ENCODE assay signal across 12 cellular contexts in genomic region chr17:56785997-56786680, GRCh38. TPM values are rescaled to one million over a fixed set of nuclear protein-coding genes. Genes with fewer than 3 reads are reported as not detected.
DNase-seq lines count a peak whose midpoint lies in the region; ATAC-seq lines count a peak whose summit lies in the region.
"Had no signal": no experiment of that assay in that cellular context is flagged by ENCODE, and none has a peak within 500 bp of the region (broad histone marks: within the 10 kb centered on the region; RNA-seq: fewer than 3 reads in every experiment).

No MANE protein-coding gene starts in this region.

- 94% methylated on average over 8 of the region's 9 CpGs for WGBS in mesenchymal stem cell
- WGBS in neuronal stem cell (ENCODE audit: extremely low coverage in 2 of 2, insufficient read length in 2 of 2, insufficient replicate concordance in 1 of 2), 2 donors: no CpG with 5 or more reads among the region's 9 CpGs

- H2AFZ ChIP-seq in mesenchymal stem cell (ENCODE audit: low read depth, low read length) (no peak overlapping the region), neuronal stem cell (ENCODE audit: low read length) (no peak overlapping the region)

- H3K27me3 ChIP-seq in mesenchymal stem cell (ENCODE audit: control insufficient read depth in 1 of 2, insufficient read depth in 1 of 2, low read length in 2 of 2): peaks cover 0 to 13% of the 10 kb centered on the region in 2 experiments
- H3K27me3 ChIP-seq in neuronal stem cell (ENCODE audit: control insufficient read depth in 3 of 3, insufficient read depth in 3 of 3, low read depth in 1 of 3, low read length in 3 of 3): peaks cover 0 to 37% (median 2%) of the 10 kb centered on the region in 3 experiments
- H3K27me3 ChIP-seq: thyroid gland had no signal

- H3K14ac ChIP-seq in mesenchymal stem cell (ENCODE audit: low read length in 2 of 2): peak overlapping the region in 1 of 2 experiments; percentile 68
- H3K14ac ChIP-seq in neuronal stem cell (ENCODE audit: low read length): no peak overlapping the region

- H2BK120ac ChIP-seq in mesenchymal stem cell (ENCODE audit: low read depth, low read length) (peak overlapping the region; percentile 64), neuronal stem cell (ENCODE audit: low read depth, low read length) (no peak overlapping the region)

- H3K23ac ChIP-seq in mesenchymal stem cell (ENCODE audit: low read length in 2 of 2) (no peak overlapping the region), neuronal stem cell (ENCODE audit: low read depth, low read length, poor library complexity) (no peak overlapping the region)

- peak overlapping the region; percentile 79 for H4K91ac ChIP-seq in mesenchymal stem cell (ENCODE audit: low read length)
- no peak overlapping the region for H4K91ac ChIP-seq in neuronal stem cell (ENCODE audit: low read depth, low read length, poor library complexity)

- H4K8ac ChIP-seq in mesenchymal stem cell (ENCODE audit: low read length) (peak overlapping the region; percentile 67), neuronal stem cell (ENCODE audit: low read depth, low read length) (no peak overlapping the region)

- H3K18ac ChIP-seq in mesenchymal stem cell (ENCODE audit: low read depth in 1 of 2, low read length in 2 of 2): peak overlapping the region; percentile 89 to 96
- no peak overlapping the region for H3K18ac ChIP-seq in neuronal stem cell (ENCODE audit: low read length)

- H3K4me1 Mint-ChIP-seq in activated CD4-positive, alpha-beta T cell treated with anti-CD3 and anti-CD28 coated beads for 36 hours: peaks cover 34% of the 10 kb centered on the region

- peak overlapping the region; percentile 97 for H3K27ac Mint-ChIP-seq in activated CD4-positive, alpha-beta T cell treated with anti-CD3 and anti-CD28 coated beads for 36 hours
- H3K27ac Mint-ChIP-seq in activated naive CD4-positive, alpha-beta T cell treated with anti-CD3 and anti-CD28 coated beads, Interleukin-2, amount 50 U/mL, for 72 hours: peak overlapping the region; percentile 85 to 95

- peaks cover 1% of the 10 kb centered on the region for H3K27me3 Mint-ChIP-seq in activated CD4-positive, alpha-beta T cell treated with anti-CD3 and anti-CD28 coated beads for 36 hours

- DNase-seq in activated CD4-positive, alpha-beta T cell treated with anti-CD3 and anti-CD28 coated beads for 36 hours: no peak
- no peak for DNase-seq in activated CD4-positive, alpha-beta T cell treated with anti-CD3 and anti-CD28 coated beads for 1 hour
- DNase-seq in activated naive CD4-positive, alpha-beta T cell treated with anti-CD3 and anti-CD28 coated beads, Interleukin-2, amount 50 U/mL, for 72 hours (ENCODE audit: low spot score in 2 of 2): no peak
- DNase-seq in mesenchymal stem cell (no peak), NCI-H146 (lab: John Stamatoyannopoulos, UW) (no peak), neuronal stem cell (ENCODE audit: low spot score) (no peak)
- DNase-seq: left ventricle myocardium superior, NCI-H2107, SHP77 had no signal

- peak overlapping the region; percentile 76 for H2BK15ac ChIP-seq in mesenchymal stem cell (ENCODE audit: low read depth, poor library complexity, severe bottlenecking)
- H2BK15ac ChIP-seq in neuronal stem cell (ENCODE audit: low read length): no peak overlapping the region

- POLR2A ChIA-PET in activated CD4-positive, alpha-beta T cell treated with anti-CD3 and anti-CD28 coated beads for 36 hours (lab: Charles Lee): interaction anchor here (0.6 to 1.0 kb wide), 2 partner anchors 36 to 128 kb away, joined by 3 read pairs; partner anchors contain the start of gene TRIM25

- H3K4ac ChIP-seq in mesenchymal stem cell (ENCODE audit: low read depth in 1 of 2, low read length in 2 of 2): peak overlapping the region; percentile 35 to 71
- H3K4ac ChIP-seq in neuronal stem cell (ENCODE audit: low read length): no peak overlapping the region

- peak overlapping the region; percentile 13 for H3K4me3 Mint-ChIP-seq in activated CD4-positive, alpha-beta T cell treated with anti-CD3 and anti-CD28 coated beads for 36 hours

- intact Hi-C loops in activated CD4-positive, alpha-beta T cell treated with anti-CD3 and anti-CD28 coated beads for 36 hours (cut with DNase I, micrococcal nuclease): loop anchor here (2.0 to 10.0 kb wide), 6 partner anchors 47 to 1364 kb away; partner anchors contain the start of genes C17orf67 (in 1 of the 2) and MMD (in 1 of the 2)

- H2BK12ac ChIP-seq in mesenchymal stem cell (ENCODE audit: low read length in 2 of 2) (peak overlapping the region; percentile 75 to 97), neuronal stem cell (ENCODE audit: low read length) (no peak overlapping the region)

- CTCF ChIA-PET in activated CD4-positive, alpha-beta T cell treated with anti-CD3 and anti-CD28 coated beads for 36 hours (lab: Charles Lee): interaction anchor here (0.6 to 1.5 kb wide), 7 partner anchors 11 to 1221 kb away, joined by 3 to 5 read pairs (median 3); partner anchors contain the start of genes SCPEP1 and SRSF1

- H3K4me3 ChIP-seq in mesenchymal stem cell (ENCODE audit: insufficient read depth in 1 of 2, low read depth in 1 of 2, low read length in 2 of 2) (no peak overlapping the region), neuronal stem cell (ENCODE audit: low read length in 2 of 2) (no peak overlapping the region)
- H3K4me3 ChIP-seq: thyroid gland had no signal

- H3K9me3 ChIP-seq in KOPT-K1 (ENCODE audit: insufficient read depth, low read length, poor library complexity, severe bottlenecking): peaks cover 6% of the 10 kb centered on the region
- no peaks in the 10 kb centered on the region for H3K9me3 ChIP-seq in mesenchymal stem cell (ENCODE audit: control insufficient read depth, low read length)
- H3K9me3 ChIP-seq in neuronal stem cell (replicated peaks in 1 of 2; ENCODE audit: control insufficient read depth in 2 of 2, insufficient read depth in 1 of 2, low read depth in 1 of 2, low read length in 2 of 2): no peaks in the 10 kb centered on the region
- H3K9me3 ChIP-seq: thyroid gland had no signal

- no peak overlapping the region for H3K9ac ChIP-seq in mesenchymal stem cell (ENCODE audit: low read length)
- no peak overlapping the region for H3K9ac ChIP-seq in neuronal stem cell (ENCODE audit: low read depth, low read length, poor library complexity)

- H2BK5ac ChIP-seq in mesenchymal stem cell (ENCODE audit: low read depth, low read length, poor library complexity, severe bottlenecking) (peak overlapping the region; percentile 71), neuronal stem cell (ENCODE audit: low read length) (no peak overlapping the region)

- H3K36me3 ChIP-seq in KOPT-K1 (ENCODE audit: insufficient read depth, low read length): no peaks in the 10 kb centered on the region
- no peaks in the 10 kb centered on the region for H3K36me3 ChIP-seq in mesenchymal stem cell (ENCODE audit: control insufficient read depth in 1 of 2, insufficient read depth in 2 of 2, low read depth in 1 of 2, low read length in 2 of 2)
- H3K36me3 ChIP-seq in neuronal stem cell (replicated peaks in 1 of 2; ENCODE audit: control insufficient read depth in 2 of 2, insufficient read depth in 2 of 2, low read length in 2 of 2): no peaks in the 10 kb centered on the region
- H3K36me3 ChIP-seq: thyroid gland had no signal

- H3K4me1 ChIP-seq in mesenchymal stem cell (ENCODE audit: control insufficient read depth, insufficient read depth, low read depth, low read length): peaks cover 8% of the 10 kb centered on the region
- H3K4me1 ChIP-seq in neuronal stem cell (ENCODE audit: control insufficient read depth in 2 of 2, insufficient read depth in 1 of 2, low read depth in 1 of 2, low read length in 2 of 2): no peaks in the 10 kb centered on the region
- H3K4me1 ChIP-seq: thyroid gland had no signal

- H3K36me3 Mint-ChIP-seq in activated CD4-positive, alpha-beta T cell treated with anti-CD3 and anti-CD28 coated beads for 36 hours (ENCODE audit: low read depth): peaks cover 2% of the 10 kb centered on the region
- peaks cover 0 to 18% of the 10 kb centered on the region in 2 donors for H3K36me3 Mint-ChIP-seq in activated naive CD4-positive, alpha-beta T cell treated with anti-CD3 and anti-CD28 coated beads, Interleukin-2, amount 50 U/mL, for 72 hours

- H3K4me2 ChIP-seq in mesenchymal stem cell (ENCODE audit: low read length, poor library complexity, severe bottlenecking) (no peak overlapping the region), neuronal stem cell (ENCODE audit: insufficient read depth, low read length, poor library complexity, severe bottlenecking) (no peak overlapping the region)

- no peaks in the 10 kb centered on the region for H3K9me3 Mint-ChIP-seq in activated CD4-positive, alpha-beta T cell treated with anti-CD3 and anti-CD28 coated beads for 36 hours (ENCODE audit: low read depth)
- peaks cover 0 to 16% of the 10 kb centered on the region in 2 donors for H3K9me3 Mint-ChIP-seq in activated naive CD4-positive, alpha-beta T cell treated with anti-CD3 and anti-CD28 coated beads, Interleukin-2, amount 50 U/mL, for 72 hours

- H2AK5ac ChIP-seq in mesenchymal stem cell (ENCODE audit: low read length, severe bottlenecking) (peak overlapping the region; percentile 72), neuronal stem cell (ENCODE audit: low read depth, low read length) (no peak overlapping the region)

- H3K79me1 ChIP-seq in mesenchymal stem cell (replicated peaks; ENCODE audit: low read length, poor library complexity, severe bottlenecking): no peaks in the 10 kb centered on the region
- no peaks in the 10 kb centered on the region for H3K79me1 ChIP-seq in neuronal stem cell (ENCODE audit: low read depth, low read length)

- H3K27ac ChIP-seq in KOPT-K1 (ENCODE audit: low read depth, low read length, poor library complexity, severe bottlenecking): peak overlapping the region; percentile 31
- H3K27ac ChIP-seq in mesenchymal stem cell (ENCODE audit: low read length, poor library complexity, severe bottlenecking): peak overlapping the region; percentile 15
- no peak overlapping the region for H3K27ac ChIP-seq in neuronal stem cell (replicated peaks; ENCODE audit: low read length)

- ATAC-seq in activated CD4-positive, alpha-beta T cell treated with anti-CD3 and anti-CD28 coated beads for 36 hours: no peak
- no peak for ATAC-seq in activated naive CD4-positive, alpha-beta T cell treated with anti-CD3 and anti-CD28 coated beads, Interleukin-2, amount 50 U/mL, for 72 hours
- ATAC-seq in GM19452 (IDR thresholded peaks at IDR 0.05; ENCODE audit: unreplicated experiment): no peak

RNA-seq across cellular contexts. Expression of gene C17orf67, which starts 47.6 kb away (rescaled TPM):
- total RNA-seq in activated CD4-positive, alpha-beta T cell treated with anti-CD3 and anti-CD28 coated beads for 36 hours: 1 to 10 TPM; 4.0 to 5.0 TPM
- 1 to 10 TPM; 2.5 to 3.5 TPM for total RNA-seq in activated naive CD4-positive, alpha-beta T cell treated with anti-CD3 and anti-CD28 coated beads, Interleukin-2, amount 50 U/mL, for 72 hours
- polyA plus RNA-seq in mesenchymal stem cell (2013, experiment 1 of 2): 1.4 TPM
- polyA plus RNA-seq in mesenchymal stem cell (2013, experiment 2 of 2): 1.3 TPM
- polyA plus RNA-seq in neuronal stem cell (2013, experiment 1 of 2): 1.4 TPM
- 1.4 TPM for polyA plus RNA-seq in neuronal stem cell (2013, experiment 2 of 2)

RNA-seq across cellular contexts. Expression of gene DGKE, which starts 47.8 kb away (rescaled TPM):
- total RNA-seq in activated CD4-positive, alpha-beta T cell treated with anti-CD3 and anti-CD28 coated beads for 36 hours: 10 to 100 TPM; 22.4 to 27.4 TPM
- total RNA-seq in activated naive CD4-positive, alpha-beta T cell treated with anti-CD3 and anti-CD28 coated beads, Interleukin-2, amount 50 U/mL, for 72 hours: 10 to 100 TPM; 29.8 to 30.0 TPM
- 4.3 TPM for polyA plus RNA-seq in mesenchymal stem cell (2013, experiment 1 of 2)
- polyA plus RNA-seq in mesenchymal stem cell (2013, experiment 2 of 2): 4.3 TPM
- 3.7 TPM for polyA plus RNA-seq in neuronal stem cell (2013, experiment 1 of 2)
- 3.2 TPM for polyA plus RNA-seq in neuronal stem cell (2013, experiment 2 of 2)
